In the genomic region with DNA sequence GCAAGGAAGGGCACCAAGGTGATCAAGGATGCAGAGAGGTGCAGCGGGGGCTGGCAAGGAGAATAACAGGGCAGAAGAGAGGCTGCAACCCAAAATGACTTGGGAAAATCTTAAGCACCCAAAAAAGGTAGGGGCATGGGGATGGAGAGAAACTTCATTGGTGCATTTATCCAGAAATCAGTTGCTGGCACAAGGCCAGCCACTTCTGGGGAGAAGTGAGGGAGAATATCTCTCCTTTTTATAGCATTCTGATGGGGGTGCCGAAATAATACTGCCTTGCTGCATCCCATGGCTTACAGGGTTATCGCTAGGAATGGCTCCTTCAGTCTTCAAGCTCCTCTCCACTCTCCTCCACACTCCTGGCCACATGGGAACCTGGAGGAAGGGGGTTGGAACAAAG, we compare ENCODE assay signal across 21 cellular contexts. TPM values are rescaled to one million over a fixed set of nuclear protein-coding genes. Genes with fewer than 3 reads are reported as not detected.
DNase-seq lines count a peak whose midpoint lies in the region; ATAC-seq and TF ChIP-seq lines count a peak whose summit lies in the region.
"Had no signal": no experiment of that assay in that cellular context is flagged by ENCODE, and none has a peak within 500 bp of the region (broad histone marks: within the 10 kb centered on the region; RNA-seq: fewer than 3 reads in every experiment).

No MANE protein-coding gene starts in this region.

- H3K36me3 Mint-ChIP-seq in MCF 10A (ENCODE audit: insufficient read depth, unreplicated experiment) (peaks cover 6% of the 10 kb centered on the region), T-helper 17 cell (ENCODE audit: low read depth) (no peaks in the 10 kb centered on the region)
- H3K36me3 Mint-ChIP-seq: CD14-positive monocyte had no signal

- H3K4me3 ChIP-seq in breast epithelium: no peak overlapping the region
- H3K4me3 ChIP-seq: BLaER1 had no signal

- H3K4me1 ChIP-seq in breast epithelium: no peaks in the 10 kb centered on the region
- H3K4me1 ChIP-seq: BE2C, BLaER1 had no signal

- no peaks in the 10 kb centered on the region for H3K4me1 Mint-ChIP-seq in MCF 10A (ENCODE audit: insufficient read depth, unreplicated experiment)
- H3K4me1 Mint-ChIP-seq in T-helper 17 cell: peaks cover 4% of the 10 kb centered on the region
- H3K4me1 Mint-ChIP-seq: CD14-positive monocyte had no signal

- no peaks in the 10 kb centered on the region for H3K27me3 ChIP-seq in breast epithelium
- H3K27me3 ChIP-seq: BE2C, BLaER1 had no signal

- no peak overlapping the region for H3K27ac Mint-ChIP-seq in MCF 10A (ENCODE audit: low read depth, unreplicated experiment)
- H3K27ac Mint-ChIP-seq in T-helper 17 cell: peak overlapping the region; percentile 1
- H3K27ac Mint-ChIP-seq: CD14-positive monocyte had no signal

- H3K4me3 Mint-ChIP-seq in MCF 10A (ENCODE audit: unreplicated experiment) (no peak overlapping the region), T-helper 17 cell (no peak overlapping the region)
- H3K4me3 Mint-ChIP-seq: CD14-positive monocyte; CD4-positive, CD25-positive, alpha-beta regulatory T cell had no signal

- TF ChIP-seq CTCF in MCF 10A (IDR thresholded peaks at IDR 0.05; ENCODE audit: unreplicated experiment) (no peak), breast epithelium (IDR thresholded peaks at IDR 0.05) (no peak)

- no peaks in the 10 kb centered on the region for H3K9me3 Mint-ChIP-seq in MCF 10A (ENCODE audit: unreplicated experiment)
- H3K9me3 Mint-ChIP-seq: CD8-positive, alpha-beta memory T cell had no signal

- no peaks in the 10 kb centered on the region for H3K9me3 ChIP-seq in breast epithelium
- no peaks in the 10 kb centered on the region for H3K9me3 ChIP-seq in T-helper 17 cell (ENCODE audit: control insufficient read depth, low read length, poor library complexity, severe bottlenecking)
- H3K9me3 ChIP-seq: BE2C, BLaER1 had no signal

- POLR2A ChIA-PET in MCF 10A (lab: Yijun Ruan, JAX): no interaction called here

- TF ChIP-seq POLR2A in breast epithelium (IDR thresholded peaks at IDR 0.05): no peak

- intact Hi-C loops in MCF 10A (cut with micrococcal nuclease) (no loop called here), breast epithelium (cut with DNase I; ENCODE audit: low total_unique reads) (no loop called here)

- DNase-seq in MCF 10A (ENCODE audit: unreplicated experiment): peak; percentile 24
- no peak for DNase-seq in breast epithelium (ENCODE audit: low spot score in 2 of 2)
- DNase-seq in T-helper 17 cell: no peak
- DNase-seq in DMS79 (lab: John Stamatoyannopoulos, UW): no peak
- DNase-seq: 8988T; ACHN; BE2C; C1 segment of cervical spinal cord; CD4-positive, alpha-beta memory T cell; CD4-positive, CD25-positive, alpha-beta regulatory T cell; CD8-positive, alpha-beta memory T cell; COR-L47; DMS 273 treated with DMSO at 0.1 percent for 48 hours; DMS153; DMS53; DMS79 treated with DMSO at 0.1 percent for 48 hours; GF-D8 had no signal

- H3K36me3 ChIP-seq in breast epithelium: no peaks in the 10 kb centered on the region
- H3K36me3 ChIP-seq: BE2C, BLaER1 had no signal

- CTCF ChIA-PET in MCF 10A (lab: Yijun Ruan, JAX): interaction anchor here (0.6 to 1.8 kb wide), 2 partner anchors 193 to 523 kb away, joined by 5 to 6 read pairs; no protein-coding TSS in a partner anchor

- no peaks in the 10 kb centered on the region for H3K27me3 Mint-ChIP-seq in MCF 10A (ENCODE audit: insufficient read depth, unreplicated experiment)
- no peaks in the 10 kb centered on the region for H3K27me3 Mint-ChIP-seq in T-helper 17 cell

- no peak overlapping the region for H3K27ac ChIP-seq in breast epithelium
- H3K27ac ChIP-seq: BLaER1 had no signal

- BruUV-seq in MCF 10A (replicated peaks; lab: Mats Ljungman, UMichigan): no TSS peak

- ATAC-seq in T-helper 17 cell (no peak), GM21526 (IDR thresholded peaks at IDR 0.05; ENCODE audit: low FRiP score, unreplicated experiment) (no peak)

RNA-seq across cellular contexts. Expression of gene SUSD4, which starts 47.9 kb away (rescaled TPM):
- total RNA-seq in MCF 10A (2022): 0.42 and 2.3 TPM in 2 replicates
- 10 to 100 TPM in 2 of 3 donors, under 1 TPM in 1; 0.64 to 16.7 (median 14.9) TPM for total RNA-seq in breast epithelium
- 10 to 100 TPM in 1 of 2 donors, 1 to 10 TPM in 1; 8.8 to 32.6 TPM for total RNA-seq in T-helper 17 cell
- total RNA-seq: A673 had no signal
